Comparison of ENCODE assay signal across 18 cellular contexts in genomic region chr1:42674682-42675081, GRCh38.
"Had no signal": no experiment of that assay in that cellular context is flagged by ENCODE, and none has a peak within 500 bp of the region (broad histone marks: within the 10 kb centered on the region; RNA-seq: fewer than 3 reads in every experiment).

No MANE protein-coding gene starts in this region.

- H3K4me1 Mint-ChIP-seq: activated B cell treated with CpG ODN at 0.5 μM for 24 hours had no signal

- H3K9me3 ChIP-seq: esophagus squamous epithelium, ovary, SJCRH30, thoracic aorta had no signal

- H3K27ac Mint-ChIP-seq: activated B cell treated with CpG ODN at 0.5 μM for 24 hours; stimulated activated naive CD8-positive, alpha-beta T cell treated with anti-CD3 and anti-CD28 coated beads, Interleukin-15, Interleukin-2, amounts not matched to agents 100 ng/mL and 50 ng/mL, for 24 hours had no signal

- H3K4me3 ChIP-seq: esophagus squamous epithelium, ovary, SJCRH30, thoracic aorta had no signal

- DNase-seq: activated B cell treated with CpG ODN at 0.5 μM for 24 hours; activated CD4-positive, alpha-beta T cell treated with anti-CD3 and anti-CD28 coated beads for 48 hours; activated CD8-positive, alpha-beta T cell treated with anti-CD3 and anti-CD28 coated beads for 36 hours; activated gamma-delta T cell; activated T-cell treated with anti-CD3 and anti-CD28 coated beads, Interleukin-2, amount 50 U/mL, for 48 hours; esophagus squamous epithelium; mammary epithelial cell; naive thymus-derived CD4-positive, alpha-beta T cell; ovary; SJCRH30; small intestine; stimulated activated CD4-positive, alpha-beta T cell treated with anti-CD3 and anti-CD28 coated beads, Interleukin-4, amount 100 ng/mL, for 4 hours; stimulated activated CD8-positive, alpha-beta memory T cell treated with anti-CD3 and anti-CD28 coated beads, Interleukin-4, amount 100 ng/mL, for 48 hours; T-helper 2 cell had no signal

- H3K27ac ChIP-seq: ovary, SJCRH30, thoracic aorta had no signal

- FAIRE-seq: astrocyte, endometrium, small intestine had no signal

- ATAC-seq: activated CD8-positive, alpha-beta T cell treated with anti-CD3 and anti-CD28 coated beads for 36 hours; naive thymus-derived CD4-positive, alpha-beta T cell had no signal

- H3K36me3 ChIP-seq: ovary had no signal

- H3K4me3 Mint-ChIP-seq: activated B cell treated with CpG ODN at 0.5 μM for 24 hours; activated CD8-positive, alpha-beta T cell treated with anti-CD3 and anti-CD28 coated beads for 36 hours; naive thymus-derived CD4-positive, alpha-beta T cell; stimulated activated naive CD8-positive, alpha-beta T cell treated with anti-CD3 and anti-CD28 coated beads, Interleukin-15, Interleukin-2, amounts not matched to agents 100 ng/mL and 50 ng/mL, for 24 hours had no signal

- H3K9me3 Mint-ChIP-seq: activated B cell treated with CpG ODN at 0.5 μM for 24 hours; activated CD8-positive, alpha-beta T cell treated with anti-CD3 and anti-CD28 coated beads for 36 hours; naive thymus-derived CD4-positive, alpha-beta T cell; stimulated activated naive CD8-positive, alpha-beta T cell treated with anti-CD3 and anti-CD28 coated beads, Interleukin-15, Interleukin-2, amounts not matched to agents 100 ng/mL and 50 ng/mL, for 24 hours had no signal

- H3K27me3 Mint-ChIP-seq: activated B cell treated with CpG ODN at 0.5 μM for 24 hours; activated CD8-positive, alpha-beta T cell treated with anti-CD3 and anti-CD28 coated beads for 36 hours; naive thymus-derived CD4-positive, alpha-beta T cell; stimulated activated naive CD8-positive, alpha-beta T cell treated with anti-CD3 and anti-CD28 coated beads, Interleukin-15, Interleukin-2, amounts not matched to agents 100 ng/mL and 50 ng/mL, for 24 hours had no signal

- H3K4me1 ChIP-seq: SJCRH30 had no signal

- H3K27me3 ChIP-seq: esophagus squamous epithelium, ovary, SJCRH30 had no signal
